20 cellular contexts compared by ENCODE assay signal in the genomic region with DNA sequence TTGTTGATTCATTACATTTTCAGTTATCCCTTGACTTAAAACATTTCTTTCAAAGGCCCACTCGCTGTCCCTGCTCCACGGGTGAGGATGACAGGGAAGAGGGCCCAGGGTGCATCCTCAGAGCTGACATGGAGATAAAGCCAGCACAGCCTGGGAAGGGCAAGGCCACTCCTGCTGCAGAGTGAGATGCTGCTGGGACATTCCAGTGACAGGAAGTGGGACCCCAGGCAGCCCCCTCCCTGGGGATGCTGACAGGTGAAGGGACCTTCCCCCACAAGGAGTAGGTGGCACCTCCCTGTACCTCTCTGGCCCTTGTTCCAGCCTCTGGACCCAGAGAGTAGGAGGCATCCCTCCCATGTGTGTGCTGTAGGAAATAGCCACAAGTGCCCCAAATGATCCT.
A peak's percentile ranks its signal among the peaks of the same experiment; 100 is the strongest.
DNase-seq lines count a peak whose midpoint lies in the region; TF ChIP-seq lines count a peak whose summit lies in the region.
"Had no signal": no experiment of that assay in that cellular context is flagged by ENCODE, and none has a peak within 500 bp of the region (broad histone marks: within the 10 kb centered on the region; RNA-seq: fewer than 3 reads in every experiment).

No MANE protein-coding gene starts in this region.

- WGBS in endodermal cell (ENCODE audit: insufficient coverage in 1 of 2, insufficient read length in 1 of 2), 2 experiments, result 95 to 100% methylated on average over 2 of the region's 2 CpGs

- H3K27ac Mint-ChIP-seq in activated naive CD4-positive, alpha-beta T cell treated with anti-CD3 and anti-CD28 coated beads, Interleukin-2, amount 10 ng/mL, durations not matched to agents 7 days and 5 days, result peak overlapping the region; percentile 89
- H3K27ac Mint-ChIP-seq in endodermal cell, result no peak overlapping the region
- H3K27ac Mint-ChIP-seq: memory B cell had no signal

- CTCF ChIA-PET in activated naive CD4-positive, alpha-beta T cell treated with anti-CD3 and anti-CD28 coated beads, Interleukin-2, amount 10 ng/mL, durations not matched to agents 7 days and 5 days (lab: Charles Lee), result interaction anchor here (0.7 to 1.4 kb wide), 3 partner anchors 14 to 48 kb away, joined by 3 to 4 read pairs (median 4); no protein-coding TSS in a partner anchor

- no peak overlapping the region for H3K4me3 ChIP-seq in endodermal cell (ENCODE audit: low read length)
- no peak overlapping the region for H3K4me3 ChIP-seq in skeletal muscle tissue (ENCODE audit: low read length in 3 of 3)
- H3K4me3 ChIP-seq: cardiac muscle cell, SJCRH30, transverse colon had no signal

- no peak overlapping the region for H3K4me3 Mint-ChIP-seq in activated naive CD4-positive, alpha-beta T cell treated with anti-CD3 and anti-CD28 coated beads, Interleukin-2, amount 10 ng/mL, durations not matched to agents 7 days and 5 days
- H3K4me3 Mint-ChIP-seq in endodermal cell, result no peak overlapping the region
- H3K4me3 Mint-ChIP-seq: memory B cell had no signal

- no peak overlapping the region for H3K9ac ChIP-seq in endodermal cell (ENCODE audit: extremely low read depth, low read length, poor library complexity, severe bottlenecking)
- peak overlapping the region in 2 of 3 donors; percentile 54 to 74 for H3K9ac ChIP-seq in skeletal muscle tissue (ENCODE audit: low read depth in 1 of 3, low read length in 3 of 3)
- H3K9ac ChIP-seq: parathyroid adenoma had no signal

- TF ChIP-seq CTCF in endodermal cell (conservative IDR thresholded peaks at IDR 0.05), result no peak

- DNase-seq in activated naive CD4-positive, alpha-beta T cell treated with anti-CD3 and anti-CD28 coated beads, Interleukin-2, amount 10 ng/mL, durations not matched to agents 7 days and 5 days, result no peak
- DNase-seq in activated naive CD4-positive, alpha-beta T cell treated with anti-CD3 and anti-CD28 coated beads, Interleukin-2, amount 50 U/mL, for 16 hours, result no peak
- DNase-seq in endodermal cell (peak; percentile 33), NCI-H1092 (lab: John Stamatoyannopoulos, UW) (no peak), kidney glomerular epithelial cell (lab: John Stamatoyannopoulos, UW) (no peak)
- no peak for DNase-seq in activated CD4-positive, CD25-positive, alpha-beta regulatory T cell (lab: John Stamatoyannopoulos, UW)
- DNase-seq: amniotic stem cell; GOT3; NCI-H187 treated with DMSO at 0.1 percent for 48 hours; NCI-H226; PC-3; SJCRH30; stimulated activated CD4-positive, alpha-beta T cell treated with anti-CD3 and anti-CD28 coated beads, Interleukin-1b, Interleukin-23, amount 100 ng/mL, for 48 hours; stimulated activated naive CD4-positive, alpha-beta T cell treated with Interleukin-2 at 50 U/mL for 16 hours; transverse colon had no signal

- no peaks in the 10 kb centered on the region for H3K9me3 Mint-ChIP-seq in activated naive CD4-positive, alpha-beta T cell treated with anti-CD3 and anti-CD28 coated beads, Interleukin-2, amount 10 ng/mL, durations not matched to agents 7 days and 5 days
- H3K9me3 Mint-ChIP-seq in endodermal cell, result no peaks in the 10 kb centered on the region
- H3K9me3 Mint-ChIP-seq: memory B cell had no signal

- H3K27me3 Mint-ChIP-seq in activated naive CD4-positive, alpha-beta T cell treated with anti-CD3 and anti-CD28 coated beads, Interleukin-2, amount 10 ng/mL, durations not matched to agents 7 days and 5 days, result peaks cover 6% of the 10 kb centered on the region
- H3K27me3 Mint-ChIP-seq in endodermal cell (ENCODE audit: insufficient read depth), result no peaks in the 10 kb centered on the region

- H3K27me3 ChIP-seq in endodermal cell (ENCODE audit: control insufficient read depth, insufficient read depth, low read length, poor library complexity, severe bottlenecking), result no peaks in the 10 kb centered on the region
- no peaks in the 10 kb centered on the region for H3K27me3 ChIP-seq in skeletal muscle tissue (ENCODE audit: control insufficient read depth in 3 of 3, insufficient read depth in 3 of 3, low read length in 3 of 3)
- H3K27me3 ChIP-seq: cardiac muscle cell, transverse colon had no signal

- H3K4me1 Mint-ChIP-seq in activated naive CD4-positive, alpha-beta T cell treated with anti-CD3 and anti-CD28 coated beads, Interleukin-2, amount 10 ng/mL, durations not matched to agents 7 days and 5 days, result peaks cover 69% of the 10 kb centered on the region
- H3K4me1 Mint-ChIP-seq in endodermal cell, result no peaks in the 10 kb centered on the region

- H3K36me3 Mint-ChIP-seq in activated naive CD4-positive, alpha-beta T cell treated with anti-CD3 and anti-CD28 coated beads, Interleukin-2, amount 10 ng/mL, durations not matched to agents 7 days and 5 days, result peaks cover 2% of the 10 kb centered on the region
- peaks cover 58% of the 10 kb centered on the region for H3K36me3 Mint-ChIP-seq in endodermal cell (ENCODE audit: low read depth)
- H3K36me3 Mint-ChIP-seq: memory B cell had no signal

- no peaks in the 10 kb centered on the region for H3K4me1 ChIP-seq in endodermal cell (ENCODE audit: control insufficient read depth, insufficient read depth, low read length)
- H3K4me1 ChIP-seq in skeletal muscle tissue (ENCODE audit: control insufficient read depth in 3 of 3, insufficient read depth in 3 of 3, low read length in 3 of 3), result peaks cover 75 to 96% (median 91%) of the 10 kb centered on the region in 3 donors
- H3K4me1 ChIP-seq: parathyroid adenoma, SJCRH30 had no signal

- no peaks in the 10 kb centered on the region for H3K9me3 ChIP-seq in KOPT-K1 (ENCODE audit: insufficient read depth, low read length, poor library complexity, severe bottlenecking)
- H3K9me3 ChIP-seq in endodermal cell (ENCODE audit: control insufficient read depth, low read length), result no peaks in the 10 kb centered on the region
- H3K9me3 ChIP-seq in skeletal muscle tissue (ENCODE audit: control insufficient read depth in 3 of 3, low read length in 3 of 3), result no peaks in the 10 kb centered on the region
- H3K9me3 ChIP-seq: SJCRH30, transverse colon had no signal

- H3K36me3 ChIP-seq in KOPT-K1 (ENCODE audit: insufficient read depth, low read length), result no peaks in the 10 kb centered on the region
- peaks cover 74% of the 10 kb centered on the region for H3K36me3 ChIP-seq in endodermal cell (ENCODE audit: control insufficient read depth, insufficient read depth, low read length)
- H3K36me3 ChIP-seq in skeletal muscle tissue (ENCODE audit: control insufficient read depth in 3 of 3, insufficient read depth in 3 of 3, low read length in 3 of 3), result peaks cover 0 to 11% (median 2%) of the 10 kb centered on the region in 3 donors
- H3K36me3 ChIP-seq: cardiac muscle cell, SJCRH30, transverse colon had no signal

- H3K27ac ChIP-seq in KOPT-K1 (ENCODE audit: low read depth, low read length, poor library complexity, severe bottlenecking) (peak overlapping the region; percentile 64), endodermal cell (ENCODE audit: low read depth, low read length) (no peak overlapping the region), skeletal muscle tissue (ENCODE audit: low read depth, low read length) (peak overlapping the region; percentile 91)
- H3K27ac ChIP-seq: cardiac muscle cell, parathyroid adenoma, SJCRH30, transverse colon had no signal
